Comparison of ENCODE assay signal across 8 cellular contexts in the genomic region with DNA sequence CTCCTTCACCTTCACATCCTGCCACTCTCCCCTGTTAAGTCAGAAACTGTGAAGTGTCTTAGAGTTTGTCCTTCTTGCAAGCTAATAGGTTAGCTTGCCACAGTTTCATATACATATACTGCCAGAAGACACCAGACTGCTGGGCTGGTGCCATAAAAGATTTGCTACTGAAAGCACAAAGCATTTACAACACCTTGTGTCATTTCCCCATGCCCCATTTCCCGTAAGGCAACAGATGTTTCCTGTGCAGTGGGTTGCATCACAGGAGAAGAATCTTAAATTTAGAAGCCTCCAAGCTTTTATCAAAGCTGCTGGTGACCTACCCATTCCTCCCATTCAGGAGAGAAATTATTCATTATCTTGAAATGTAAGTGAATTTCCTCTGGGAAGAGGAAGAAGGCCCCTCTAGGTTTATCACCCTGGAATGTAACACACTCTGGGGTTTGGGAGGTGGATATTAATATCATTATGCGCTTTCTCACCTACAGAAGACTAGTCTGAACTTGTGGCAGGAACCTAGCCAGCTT.
DNase-seq lines count a peak whose midpoint lies in the region; ATAC-seq lines count a peak whose summit lies in the region.

No MANE protein-coding gene starts in this region.

- H3K4me3 Mint-ChIP-seq in T-helper 1 cell treated with Interleukin-12 subunit alpha and Interleukin-12 subunit beta and Interleukin-4 antibody, amounts not matched to agents 30 μg/mL and 1 μg/mL, for 36 hours = peak overlapping the region; percentile 18
- H3K4me3 Mint-ChIP-seq in stimulated activated effector memory CD8-positive, alpha-beta T cell treated with anti-CD3 and anti-CD28 coated beads, Interleukin-12 subunit alpha, Interleukin-12 subunit beta, amount 100 ng/mL, for 72 hours = no peak overlapping the region

- peaks cover 18% of the 10 kb centered on the region for H3K4me1 Mint-ChIP-seq in T-helper 1 cell treated with Interleukin-12 subunit alpha and Interleukin-12 subunit beta and Interleukin-4 antibody, amounts not matched to agents 30 μg/mL and 1 μg/mL, for 36 hours (ENCODE audit: low read depth)
- peaks cover 15% of the 10 kb centered on the region for H3K4me1 Mint-ChIP-seq in stimulated activated effector memory CD8-positive, alpha-beta T cell treated with anti-CD3 and anti-CD28 coated beads, Interleukin-12 subunit alpha, Interleukin-12 subunit beta, amount 100 ng/mL, for 72 hours

- peaks cover 16% of the 10 kb centered on the region for H3K9me3 Mint-ChIP-seq in T-helper 1 cell treated with Interleukin-12 subunit alpha and Interleukin-12 subunit beta and Interleukin-4 antibody, amounts not matched to agents 30 μg/mL and 1 μg/mL, for 36 hours
- H3K9me3 Mint-ChIP-seq in stimulated activated effector memory CD8-positive, alpha-beta T cell treated with anti-CD3 and anti-CD28 coated beads, Interleukin-12 subunit alpha, Interleukin-12 subunit beta, amount 100 ng/mL, for 72 hours = peaks cover 11% of the 10 kb centered on the region

- H3K27me3 Mint-ChIP-seq in T-helper 1 cell treated with Interleukin-12 subunit alpha and Interleukin-12 subunit beta and Interleukin-4 antibody, amounts not matched to agents 30 μg/mL and 1 μg/mL, for 36 hours (ENCODE audit: low read depth) = no peaks in the 10 kb centered on the region

- ATAC-seq in HG03095 (IDR thresholded peaks at IDR 0.05; ENCODE audit: unreplicated experiment) = peak; percentile 56
- peak; percentile 54 for ATAC-seq in stimulated activated effector memory CD8-positive, alpha-beta T cell treated with anti-CD3 and anti-CD28 coated beads, Interleukin-12 subunit alpha, Interleukin-12 subunit beta, amount 100 ng/mL, for 72 hours

- H3K36me3 Mint-ChIP-seq in T-helper 1 cell treated with Interleukin-12 subunit alpha and Interleukin-12 subunit beta and Interleukin-4 antibody, amounts not matched to agents 30 μg/mL and 1 μg/mL, for 36 hours (ENCODE audit: low read depth) = peaks cover 29% of the 10 kb centered on the region
- peaks cover 8% of the 10 kb centered on the region for H3K36me3 Mint-ChIP-seq in stimulated activated effector memory CD8-positive, alpha-beta T cell treated with anti-CD3 and anti-CD28 coated beads, Interleukin-12 subunit alpha, Interleukin-12 subunit beta, amount 100 ng/mL, for 72 hours

- H3K27ac Mint-ChIP-seq in T-helper 1 cell treated with Interleukin-12 subunit alpha and Interleukin-12 subunit beta and Interleukin-4 antibody, amounts not matched to agents 30 μg/mL and 1 μg/mL, for 36 hours = peak overlapping the region; percentile 81
- peak overlapping the region; percentile 74 for H3K27ac Mint-ChIP-seq in stimulated activated effector memory CD8-positive, alpha-beta T cell treated with anti-CD3 and anti-CD28 coated beads, Interleukin-12 subunit alpha, Interleukin-12 subunit beta, amount 100 ng/mL, for 72 hours

- peak; percentile 44 for DNase-seq in NK-92 treated with Interleukin-12 subunit alpha and Interleukin-12 subunit beta, amount 100 ng/mL, for 24 hours (lab: John Stamatoyannopoulos, UW)
- DNase-seq in NK-92 (lab: John Stamatoyannopoulos, UW; ENCODE audit: unreplicated experiment) (no peak), globus pallidus (ENCODE audit: low spot score) (peak; percentile 69), RKO (ENCODE audit: low spot score) (no peak)
- DNase-seq in stimulated activated effector memory CD8-positive, alpha-beta T cell treated with anti-CD3 and anti-CD28 coated beads, Interleukin-12 subunit alpha, Interleukin-12 subunit beta, amount 100 ng/mL, for 72 hours (ENCODE audit: low spot score in 2 of 2) = no peak
- DNase-seq in stimulated activated CD4-positive, alpha-beta T cell treated with anti-CD3 and anti-CD28 coated beads, Interleukin-15, amount 100 ng/mL, for 24 hours = no peak

Comparison
In these comparisons a context has a peak if more than half of its experiments do, and no peak if none do; other contexts are left out.
1. DNase-seq: peak in NK-92 treated with Interleukin-12 subunit alpha and Interleukin-12 subunit beta, amount 100 ng/mL, for 24 hours (single experiment) and globus pallidus (single experiment); none in NK-92 (single experiment), stimulated activated effector memory CD8-positive, alpha-beta T cell treated with anti-CD3 and anti-CD28 coated beads, Interleukin-12 subunit alpha, Interleukin-12 subunit beta, amount 100 ng/mL, for 72 hours (0 of 2), RKO (single experiment) and stimulated activated CD4-positive, alpha-beta T cell treated with anti-CD3 and anti-CD28 coated beads, Interleukin-15, amount 100 ng/mL, for 24 hours (single experiment).